Comparison of ENCODE assay signal across 1 cellular context in the genomic region with DNA sequence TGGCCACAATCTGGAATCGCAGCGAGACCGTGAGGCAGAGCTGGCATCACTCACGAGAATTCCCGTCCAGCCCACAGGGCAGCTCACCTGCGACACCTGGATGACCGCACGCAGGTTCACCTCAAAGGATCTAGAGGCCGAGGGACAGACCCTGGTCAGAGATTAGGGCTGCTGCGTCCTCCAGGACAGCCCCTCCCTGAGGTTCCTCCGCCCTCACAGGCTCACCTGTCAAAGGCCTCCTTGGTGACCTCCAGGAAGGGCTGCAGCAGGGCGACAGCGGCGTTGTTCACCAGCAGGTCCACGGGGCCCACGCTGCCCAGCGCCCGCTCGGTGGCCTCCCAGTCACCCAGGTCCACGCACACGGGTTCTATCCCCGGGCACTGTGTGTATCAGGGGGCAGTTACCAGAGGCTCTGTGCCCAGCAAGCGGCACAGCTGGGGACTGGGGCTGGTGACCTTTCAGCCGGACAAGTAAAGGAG.
TF ChIP-seq lines count a peak whose summit lies in the region.

No MANE protein-coding gene starts in this region.

TF ChIP-seq in HepG2, 621 proteins besides CTCF, POLR2A, EP300 and RAD21 (continues in another document):
- TF ChIP-seq NBN (conservative IDR thresholded peaks at IDR 0.05) (no peak), HNRNPL (IDR thresholded peaks at IDR 0.05; ENCODE audit: low read depth, low read length) (peak; percentile 83), ZNF570 (CRISPR knock-in tag; IDR thresholded peaks at IDR 0.05; ENCODE audit: borderline replicate concordance) (no peak), GATAD2A (CRISPR knock-in tag; IDR thresholded peaks at IDR 0.05) (peak; percentile 6; the same call in 1 of the 2 replicates), ZNF414 (CRISPR knock-in tag; IDR thresholded peaks at IDR 0.05) (no peak), PAX8 (CRISPR knock-in tag; IDR thresholded peaks at IDR 0.05; ENCODE audit: borderline replicate concordance) (no peak), ZBTB40 (IDR thresholded peaks at IDR 0.05) (no peak), ZBTB40 (CRISPR knock-in tag; IDR thresholded peaks at IDR 0.05) (no peak), TBL1XR1 (IDR thresholded peaks at IDR 0.05; ENCODE audit: borderline replicate concordance, low read length, partially characterized antibody) (no peak), FOXO1 (CRISPR knock-in tag; IDR thresholded peaks at IDR 0.05) (no peak), TRAFD1 (CRISPR knock-in tag; IDR thresholded peaks at IDR 0.05; ENCODE audit: borderline replicate concordance) (0 out of 2 replicates have a peak, but pooled peaks have one; percentile 36)
- TF ChIP-seq, protein P1, sequence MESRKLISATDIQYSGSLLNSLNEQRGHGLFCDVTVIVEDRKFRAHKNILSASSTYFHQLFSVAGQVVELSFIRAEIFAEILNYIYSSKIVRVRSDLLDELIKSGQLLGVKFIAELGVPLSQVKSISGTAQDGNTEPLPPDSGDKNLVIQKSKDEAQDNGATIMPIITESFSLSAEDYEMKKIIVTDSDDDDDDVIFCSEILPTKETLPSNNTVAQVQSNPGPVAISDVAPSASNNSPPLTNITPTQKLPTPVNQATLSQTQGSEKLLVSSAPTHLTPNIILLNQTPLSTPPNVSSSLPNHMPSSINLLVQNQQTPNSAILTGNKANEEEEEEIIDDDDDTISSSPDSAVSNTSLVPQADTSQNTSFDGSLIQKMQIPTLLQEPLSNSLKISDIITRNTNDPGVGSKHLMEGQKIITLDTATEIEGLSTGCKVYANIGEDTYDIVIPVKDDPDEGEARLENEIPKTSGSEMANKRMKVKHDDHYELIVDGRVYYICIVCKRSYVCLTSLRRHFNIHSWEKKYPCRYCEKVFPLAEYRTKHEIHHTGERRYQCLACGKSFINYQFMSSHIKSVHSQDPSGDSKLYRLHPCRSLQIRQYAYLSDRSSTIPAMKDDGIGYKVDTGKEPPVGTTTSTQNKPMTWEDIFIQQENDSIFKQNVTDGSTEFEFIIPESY (CRISPR knock-in tag; IDR thresholded peaks at IDR 0.05) = no peak
- TF ChIP-seq, protein P2, sequence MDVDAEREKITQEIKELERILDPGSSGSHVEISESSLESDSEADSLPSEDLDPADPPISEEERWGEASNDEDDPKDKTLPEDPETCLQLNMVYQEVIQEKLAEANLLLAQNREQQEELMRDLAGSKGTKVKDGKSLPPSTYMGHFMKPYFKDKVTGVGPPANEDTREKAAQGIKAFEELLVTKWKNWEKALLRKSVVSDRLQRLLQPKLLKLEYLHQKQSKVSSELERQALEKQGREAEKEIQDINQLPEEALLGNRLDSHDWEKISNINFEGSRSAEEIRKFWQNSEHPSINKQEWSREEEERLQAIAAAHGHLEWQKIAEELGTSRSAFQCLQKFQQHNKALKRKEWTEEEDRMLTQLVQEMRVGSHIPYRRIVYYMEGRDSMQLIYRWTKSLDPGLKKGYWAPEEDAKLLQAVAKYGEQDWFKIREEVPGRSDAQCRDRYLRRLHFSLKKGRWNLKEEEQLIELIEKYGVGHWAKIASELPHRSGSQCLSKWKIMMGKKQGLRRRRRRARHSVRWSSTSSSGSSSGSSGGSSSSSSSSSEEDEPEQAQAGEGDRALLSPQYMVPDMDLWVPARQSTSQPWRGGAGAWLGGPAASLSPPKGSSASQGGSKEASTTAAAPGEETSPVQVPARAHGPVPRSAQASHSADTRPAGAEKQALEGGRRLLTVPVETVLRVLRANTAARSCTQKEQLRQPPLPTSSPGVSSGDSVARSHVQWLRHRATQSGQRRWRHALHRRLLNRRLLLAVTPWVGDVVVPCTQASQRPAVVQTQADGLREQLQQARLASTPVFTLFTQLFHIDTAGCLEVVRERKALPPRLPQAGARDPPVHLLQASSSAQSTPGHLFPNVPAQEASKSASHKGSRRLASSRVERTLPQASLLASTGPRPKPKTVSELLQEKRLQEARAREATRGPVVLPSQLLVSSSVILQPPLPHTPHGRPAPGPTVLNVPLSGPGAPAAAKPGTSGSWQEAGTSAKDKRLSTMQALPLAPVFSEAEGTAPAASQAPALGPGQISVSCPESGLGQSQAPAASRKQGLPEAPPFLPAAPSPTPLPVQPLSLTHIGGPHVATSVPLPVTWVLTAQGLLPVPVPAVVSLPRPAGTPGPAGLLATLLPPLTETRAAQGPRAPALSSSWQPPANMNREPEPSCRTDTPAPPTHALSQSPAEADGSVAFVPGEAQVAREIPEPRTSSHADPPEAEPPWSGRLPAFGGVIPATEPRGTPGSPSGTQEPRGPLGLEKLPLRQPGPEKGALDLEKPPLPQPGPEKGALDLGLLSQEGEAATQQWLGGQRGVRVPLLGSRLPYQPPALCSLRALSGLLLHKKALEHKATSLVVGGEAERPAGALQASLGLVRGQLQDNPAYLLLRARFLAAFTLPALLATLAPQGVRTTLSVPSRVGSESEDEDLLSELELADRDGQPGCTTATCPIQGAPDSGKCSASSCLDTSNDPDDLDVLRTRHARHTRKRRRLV (CRISPR knock-in tag; IDR thresholded peaks at IDR 0.05) = no peak
- TF ChIP-seq, protein P3, sequence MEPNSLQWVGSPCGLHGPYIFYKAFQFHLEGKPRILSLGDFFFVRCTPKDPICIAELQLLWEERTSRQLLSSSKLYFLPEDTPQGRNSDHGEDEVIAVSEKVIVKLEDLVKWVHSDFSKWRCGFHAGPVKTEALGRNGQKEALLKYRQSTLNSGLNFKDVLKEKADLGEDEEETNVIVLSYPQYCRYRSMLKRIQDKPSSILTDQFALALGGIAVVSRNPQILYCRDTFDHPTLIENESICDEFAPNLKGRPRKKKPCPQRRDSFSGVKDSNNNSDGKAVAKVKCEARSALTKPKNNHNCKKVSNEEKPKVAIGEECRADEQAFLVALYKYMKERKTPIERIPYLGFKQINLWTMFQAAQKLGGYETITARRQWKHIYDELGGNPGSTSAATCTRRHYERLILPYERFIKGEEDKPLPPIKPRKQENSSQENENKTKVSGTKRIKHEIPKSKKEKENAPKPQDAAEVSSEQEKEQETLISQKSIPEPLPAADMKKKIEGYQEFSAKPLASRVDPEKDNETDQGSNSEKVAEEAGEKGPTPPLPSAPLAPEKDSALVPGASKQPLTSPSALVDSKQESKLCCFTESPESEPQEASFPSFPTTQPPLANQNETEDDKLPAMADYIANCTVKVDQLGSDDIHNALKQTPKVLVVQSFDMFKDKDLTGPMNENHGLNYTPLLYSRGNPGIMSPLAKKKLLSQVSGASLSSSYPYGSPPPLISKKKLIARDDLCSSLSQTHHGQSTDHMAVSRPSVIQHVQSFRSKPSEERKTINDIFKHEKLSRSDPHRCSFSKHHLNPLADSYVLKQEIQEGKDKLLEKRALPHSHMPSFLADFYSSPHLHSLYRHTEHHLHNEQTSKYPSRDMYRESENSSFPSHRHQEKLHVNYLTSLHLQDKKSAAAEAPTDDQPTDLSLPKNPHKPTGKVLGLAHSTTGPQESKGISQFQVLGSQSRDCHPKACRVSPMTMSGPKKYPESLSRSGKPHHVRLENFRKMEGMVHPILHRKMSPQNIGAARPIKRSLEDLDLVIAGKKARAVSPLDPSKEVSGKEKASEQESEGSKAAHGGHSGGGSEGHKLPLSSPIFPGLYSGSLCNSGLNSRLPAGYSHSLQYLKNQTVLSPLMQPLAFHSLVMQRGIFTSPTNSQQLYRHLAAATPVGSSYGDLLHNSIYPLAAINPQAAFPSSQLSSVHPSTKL (CRISPR knock-in tag; IDR thresholded peaks at IDR 0.05) = no peak
- TF ChIP-seq, protein P4, sequence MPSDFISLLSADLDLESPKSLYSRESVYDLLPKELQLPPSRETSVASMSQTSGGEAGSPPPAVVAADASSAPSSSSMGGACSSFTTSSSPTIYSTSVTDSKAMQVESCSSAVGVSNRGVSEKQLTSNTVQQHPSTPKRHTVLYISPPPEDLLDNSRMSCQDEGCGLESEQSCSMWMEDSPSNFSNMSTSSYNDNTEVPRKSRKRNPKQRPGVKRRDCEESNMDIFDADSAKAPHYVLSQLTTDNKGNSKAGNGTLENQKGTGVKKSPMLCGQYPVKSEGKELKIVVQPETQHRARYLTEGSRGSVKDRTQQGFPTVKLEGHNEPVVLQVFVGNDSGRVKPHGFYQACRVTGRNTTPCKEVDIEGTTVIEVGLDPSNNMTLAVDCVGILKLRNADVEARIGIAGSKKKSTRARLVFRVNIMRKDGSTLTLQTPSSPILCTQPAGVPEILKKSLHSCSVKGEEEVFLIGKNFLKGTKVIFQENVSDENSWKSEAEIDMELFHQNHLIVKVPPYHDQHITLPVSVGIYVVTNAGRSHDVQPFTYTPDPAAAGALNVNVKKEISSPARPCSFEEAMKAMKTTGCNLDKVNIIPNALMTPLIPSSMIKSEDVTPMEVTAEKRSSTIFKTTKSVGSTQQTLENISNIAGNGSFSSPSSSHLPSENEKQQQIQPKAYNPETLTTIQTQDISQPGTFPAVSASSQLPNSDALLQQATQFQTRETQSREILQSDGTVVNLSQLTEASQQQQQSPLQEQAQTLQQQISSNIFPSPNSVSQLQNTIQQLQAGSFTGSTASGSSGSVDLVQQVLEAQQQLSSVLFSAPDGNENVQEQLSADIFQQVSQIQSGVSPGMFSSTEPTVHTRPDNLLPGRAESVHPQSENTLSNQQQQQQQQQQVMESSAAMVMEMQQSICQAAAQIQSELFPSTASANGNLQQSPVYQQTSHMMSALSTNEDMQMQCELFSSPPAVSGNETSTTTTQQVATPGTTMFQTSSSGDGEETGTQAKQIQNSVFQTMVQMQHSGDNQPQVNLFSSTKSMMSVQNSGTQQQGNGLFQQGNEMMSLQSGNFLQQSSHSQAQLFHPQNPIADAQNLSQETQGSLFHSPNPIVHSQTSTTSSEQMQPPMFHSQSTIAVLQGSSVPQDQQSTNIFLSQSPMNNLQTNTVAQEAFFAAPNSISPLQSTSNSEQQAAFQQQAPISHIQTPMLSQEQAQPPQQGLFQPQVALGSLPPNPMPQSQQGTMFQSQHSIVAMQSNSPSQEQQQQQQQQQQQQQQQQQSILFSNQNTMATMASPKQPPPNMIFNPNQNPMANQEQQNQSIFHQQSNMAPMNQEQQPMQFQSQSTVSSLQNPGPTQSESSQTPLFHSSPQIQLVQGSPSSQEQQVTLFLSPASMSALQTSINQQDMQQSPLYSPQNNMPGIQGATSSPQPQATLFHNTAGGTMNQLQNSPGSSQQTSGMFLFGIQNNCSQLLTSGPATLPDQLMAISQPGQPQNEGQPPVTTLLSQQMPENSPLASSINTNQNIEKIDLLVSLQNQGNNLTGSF (CRISPR knock-in tag; IDR thresholded peaks at IDR 0.05) = no peak
